32 cellular contexts compared by ENCODE assay signal in the genomic region with DNA sequence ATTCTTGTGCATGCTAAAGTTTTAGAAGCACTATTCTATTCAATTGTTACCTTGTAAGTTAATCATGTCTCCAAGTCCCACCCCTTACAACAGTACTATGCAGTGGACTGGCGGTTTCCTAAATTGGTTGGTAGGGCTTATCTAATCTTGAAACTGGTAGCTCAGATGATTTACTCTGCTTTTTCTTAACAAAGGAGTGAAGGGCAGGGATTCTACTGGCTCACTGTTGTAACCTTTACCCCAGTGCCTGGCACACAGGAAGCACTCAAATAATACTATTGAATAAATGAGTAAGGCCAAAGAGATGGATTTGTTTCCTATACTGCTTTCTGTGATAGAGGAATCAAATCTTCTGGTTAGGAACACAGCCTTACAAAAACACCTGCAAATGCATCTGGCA. TPM values are rescaled to one million over a fixed set of nuclear protein-coding genes. Genes with fewer than 3 reads are reported as not detected.
"Had no signal": no experiment of that assay in that cellular context is flagged by ENCODE, and none has a peak within 500 bp of the region (broad histone marks: within the 10 kb centered on the region; RNA-seq: fewer than 3 reads in every experiment).

No MANE protein-coding gene starts in this region.

- H3K27me3 ChIP-seq: breast epithelium, Peyer's patch had no signal

- H3K9me3 Mint-ChIP-seq: activated CD4-positive, alpha-beta memory T cell treated with anti-CD3 and anti-CD28 coated beads for 36 hours; activated naive CD4-positive, alpha-beta T cell treated with anti-CD3 and anti-CD28 coated beads, Interleukin-2, amount 10 ng/mL, durations not matched to agents 7 days and 5 days; activated naive CD8-positive, alpha-beta T cell treated with anti-CD3 and anti-CD28 coated beads for 36 hours; activated T-helper 2 cell treated with anti-CD3 and anti-CD28 coated beads, Interferon-gamma antibody, Interleukin-2, Interleukin-4, amounts not matched to agents 10 μg/mL and 5 μg/mL and 100 μg/mL, durations not matched to agents 14 hours and 24 hours and 36 hours; IgD-negative memory B cell had no signal

- H3K9me3 ChIP-seq: breast epithelium, Peyer's patch had no signal

- DNase-seq: activated CD4-positive, alpha-beta memory T cell treated with anti-CD3 and anti-CD28 coated beads for 36 hours; activated CD4-positive, alpha-beta T cell treated with anti-CD3 and anti-CD28 coated beads, Interleukin-2, amount 10 ng/mL, durations not matched to agents 7 days and 5 days; activated CD4-positive, CD25-positive, alpha-beta regulatory T cell; activated CD8-positive, alpha-beta memory T cell treated with anti-CD3 and anti-CD28 coated beads, Interleukin-2, amount 50 U/mL, for 4 hours; activated gamma-delta T cell treated with Interleukin-2 at 50 U/mL for 16 hours; activated naive CD4-positive, alpha-beta T cell treated with anti-CD3 and anti-CD28 coated beads, Interleukin-2, amount 10 ng/mL, durations not matched to agents 7 days and 5 days; activated naive CD8-positive, alpha-beta T cell treated with anti-CD3 and anti-CD28 coated beads for 36 hours; activated T-cell treated with anti-CD3 and anti-CD28 coated beads, Interleukin-2, amount 50 U/mL, for 72 hours; aorta; central memory CD4-positive, alpha-beta T cell; KG1; NCI-H1092; NCI-H1417; NCI-H1930; NCI-H2171; NCI-H2227 treated with DMSO at 0.1 percent for 48 hours; NCI-H446 treated with DMSO at 0.1 percent for 48 hours; NCI-H524 treated with DMSO at 0.1 percent for 48 hours; NCI-H748 treated with DMSO at 0.1 percent for 48 hours; NK-92 treated with Interleukin-12 subunit alpha and Interleukin-12 subunit beta, amount 100 ng/mL, for 24 hours; Peyer's patch; SHP77 treated with DMSO at 0.1 percent for 48 hours; T-helper 17 cell; T1000 had no signal

- H3K36me3 ChIP-seq: breast epithelium, Peyer's patch had no signal

- H3K27ac Mint-ChIP-seq: activated CD4-positive, alpha-beta memory T cell treated with anti-CD3 and anti-CD28 coated beads for 36 hours; activated CD4-positive, alpha-beta T cell treated with anti-CD3 and anti-CD28 coated beads, Interleukin-2, amount 10 ng/mL, durations not matched to agents 7 days and 5 days; activated naive CD4-positive, alpha-beta T cell treated with anti-CD3 and anti-CD28 coated beads, Interleukin-2, amount 10 ng/mL, durations not matched to agents 7 days and 5 days; activated naive CD8-positive, alpha-beta T cell treated with anti-CD3 and anti-CD28 coated beads for 36 hours; activated T-cell treated with anti-CD3 and anti-CD28 coated beads, Interleukin-2, amount 50 U/mL, for 72 hours; activated T-helper 2 cell treated with anti-CD3 and anti-CD28 coated beads, Interferon-gamma antibody, Interleukin-2, Interleukin-4, amounts not matched to agents 10 μg/mL and 5 μg/mL and 100 μg/mL, durations not matched to agents 14 hours and 24 hours and 36 hours; T-helper 17 cell had no signal

- H3K4me1 ChIP-seq: breast epithelium had no signal

- H3K4me3 ChIP-seq: breast epithelium, Peyer's patch had no signal

- H3K27ac ChIP-seq: breast epithelium had no signal

- FAIRE-seq: TTC549 had no signal

- H3K27me3 Mint-ChIP-seq: activated CD4-positive, alpha-beta memory T cell treated with anti-CD3 and anti-CD28 coated beads for 36 hours; activated CD4-positive, alpha-beta T cell treated with anti-CD3 and anti-CD28 coated beads, Interleukin-2, amount 10 ng/mL, durations not matched to agents 7 days and 5 days; activated naive CD8-positive, alpha-beta T cell treated with anti-CD3 and anti-CD28 coated beads for 36 hours; IgD-negative memory B cell; T-helper 17 cell had no signal

- ATAC-seq: activated T-cell treated with anti-CD3 and anti-CD28 coated beads, Interleukin-2, amount 50 U/mL, for 72 hours; T-helper 17 cell had no signal

- H3K4me3 Mint-ChIP-seq: activated CD4-positive, alpha-beta memory T cell treated with anti-CD3 and anti-CD28 coated beads for 36 hours; activated CD4-positive, alpha-beta T cell treated with anti-CD3 and anti-CD28 coated beads, Interleukin-2, amount 10 ng/mL, durations not matched to agents 7 days and 5 days; activated naive CD4-positive, alpha-beta T cell treated with anti-CD3 and anti-CD28 coated beads, Interleukin-2, amount 10 ng/mL, durations not matched to agents 7 days and 5 days; activated naive CD8-positive, alpha-beta T cell treated with anti-CD3 and anti-CD28 coated beads for 36 hours; activated T-cell treated with anti-CD3 and anti-CD28 coated beads, Interleukin-2, amount 50 U/mL, for 72 hours; T-helper 17 cell had no signal

- H3K4me1 Mint-ChIP-seq: activated CD4-positive, alpha-beta T cell treated with anti-CD3 and anti-CD28 coated beads, Interleukin-2, amount 10 ng/mL, durations not matched to agents 7 days and 5 days; activated naive CD4-positive, alpha-beta T cell treated with anti-CD3 and anti-CD28 coated beads, Interleukin-2, amount 10 ng/mL, durations not matched to agents 7 days and 5 days; activated naive CD8-positive, alpha-beta T cell treated with anti-CD3 and anti-CD28 coated beads for 36 hours had no signal

RNA-seq across cellular contexts. Expression of gene NPVF, which starts 57.2 kb away (rescaled TPM):
- total RNA-seq: activated CD4-positive, alpha-beta memory T cell treated with anti-CD3 and anti-CD28 coated beads for 36 hours; activated CD4-positive, alpha-beta T cell treated with anti-CD3 and anti-CD28 coated beads, Interleukin-2, amount 10 ng/mL, durations not matched to agents 7 days and 5 days; activated naive CD8-positive, alpha-beta T cell treated with anti-CD3 and anti-CD28 coated beads for 36 hours; activated T-cell treated with anti-CD3 and anti-CD28 coated beads, Interleukin-2, amount 50 U/mL, for 72 hours; activated T-helper 2 cell treated with anti-CD3 and anti-CD28 coated beads, Interferon-gamma antibody, Interleukin-2, Interleukin-4, amounts not matched to agents 10 μg/mL and 5 μg/mL and 100 μg/mL, durations not matched to agents 14 hours and 24 hours and 36 hours; aorta; breast epithelium; LHCN-M2; M059J; Peyer's patch; SK-MEL-5; T-helper 17 cell had no signal
- polyA plus RNA-seq: adipose tissue, aorta, IgD-negative memory B cell had no signal
